15 cellular contexts compared by ENCODE assay signal in the genomic region with DNA sequence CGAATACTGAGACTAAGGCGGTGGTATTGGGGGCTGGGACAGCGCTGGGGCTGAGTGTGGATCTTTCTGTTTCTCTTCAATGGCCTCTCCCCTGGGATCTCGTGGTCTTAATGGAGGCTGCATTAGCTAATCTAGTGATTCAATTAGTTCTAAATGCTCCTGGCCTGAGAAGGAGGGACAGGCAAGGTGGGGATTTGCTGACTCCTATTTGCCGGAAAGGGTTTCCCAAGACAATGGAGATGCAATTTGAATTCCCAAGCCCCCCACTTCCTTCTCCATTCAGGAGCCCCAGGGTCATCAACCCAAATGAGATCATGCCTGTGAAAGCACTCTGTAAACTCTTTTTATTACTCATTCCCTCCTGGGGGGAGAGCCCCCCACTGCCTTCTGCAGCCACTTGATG.
"Had no signal": no experiment of that assay in that cellular context is flagged by ENCODE, and none has a peak within 500 bp of the region (broad histone marks: within the 10 kb centered on the region; RNA-seq: fewer than 3 reads in every experiment).

No MANE protein-coding gene starts in this region.

- H3K4me1 ChIP-seq: ascending aorta, breast epithelium, left lung, pancreas had no signal

- H3K4me3 ChIP-seq: ascending aorta, breast epithelium, left lung, pancreas had no signal

- DNase-seq: activated CD4-positive, alpha-beta T cell treated with anti-CD3 and anti-CD28 coated beads for 1 hour; activated CD4-positive, alpha-beta T cell treated with anti-CD3 and anti-CD28 coated beads, Interleukin-2, amount 50 U/mL, for 48 hours; activated naive CD4-positive, alpha-beta T cell treated with anti-CD3 and anti-CD28 coated beads for 36 hours; activated naive CD8-positive, alpha-beta T cell treated with anti-CD3 and anti-CD28 coated beads, Interleukin-2, amount 50 U/mL, for 24 hours; effector memory CD4-positive, alpha-beta T cell; foreskin melanocyte; kidney; left lung; mammary epithelial cell; naive B cell; pancreas had no signal

- H3K27me3 ChIP-seq: ascending aorta, breast epithelium, left lung, pancreas had no signal

- H3K36me3 ChIP-seq: ascending aorta, breast epithelium, left lung, pancreas had no signal

- H3K9me3 ChIP-seq: ascending aorta, pancreas had no signal

- ATAC-seq: activated naive CD8-positive, alpha-beta T cell treated with anti-CD3 and anti-CD28 coated beads, Interleukin-2, amount 50 U/mL, for 24 hours; left lung; pancreas; stimulated activated effector memory CD8-positive, alpha-beta T cell treated with anti-CD3 and anti-CD28 coated beads, Interleukin-12 subunit alpha, Interleukin-12 subunit beta, amount 100 ng/mL, for 72 hours had no signal

- H3K27ac ChIP-seq: ascending aorta, breast epithelium, epithelial cell of prostate, left lung, pancreas had no signal
